In the genomic region with DNA sequence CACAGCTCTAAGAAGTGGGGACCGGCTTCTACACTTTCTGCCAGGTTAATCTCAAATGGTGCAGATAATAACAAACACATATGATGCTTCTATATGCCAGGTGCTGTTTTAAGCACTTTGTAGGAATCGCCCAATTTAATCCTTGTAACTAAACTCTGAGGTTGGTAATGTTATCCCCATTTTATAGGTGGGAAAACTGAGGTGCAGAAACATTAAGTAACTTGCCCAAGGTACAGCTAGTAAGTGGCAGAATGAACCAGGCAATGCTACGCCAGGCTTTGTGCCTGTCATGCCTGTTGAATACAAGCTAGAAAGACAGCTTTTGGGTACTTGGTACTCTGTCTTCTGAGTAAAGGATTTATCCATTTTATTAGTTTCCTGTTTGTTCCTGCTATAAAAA, we compare ENCODE assay signal across 21 cellular contexts. TPM values are rescaled to one million over a fixed set of nuclear protein-coding genes. Genes with fewer than 3 reads are reported as not detected.
DNase-seq lines count a peak whose midpoint lies in the region; ATAC-seq, FAIRE-seq and TF ChIP-seq lines count a peak whose summit lies in the region.
"Had no signal": no experiment of that assay in that cellular context is flagged by ENCODE, and none has a peak within 500 bp of the region (broad histone marks: within the 10 kb centered on the region; RNA-seq: fewer than 3 reads in every experiment).

No MANE protein-coding gene starts in this region.

- no peaks in the 10 kb centered on the region for H3K27me3 ChIP-seq in GM12878 (replicated peaks in 1 of 2; ENCODE audit: control insufficient read depth in 2 of 2, insufficient read depth in 2 of 2, low read length in 1 of 2)

- SMC1A ChIA-PET in GM12878 (lab: Charles Lee; ENCODE audit: uncharacterized antibody, unreplicated experiment), result interaction anchor here (0.9 to 2.2 kb wide), 6 partner anchors 8 to 119 kb away, joined by 3 to 7 read pairs (median 4); no protein-coding TSS in a partner anchor

- H3K9me3 ChIP-seq in GM12878 (replicated peaks; ENCODE audit: control insufficient read depth, insufficient read depth, low read length), result no peaks in the 10 kb centered on the region
- H3K9me3 ChIP-seq: HAP-1, SJCRH30 had no signal

- H3K4me1 ChIP-seq in GM12878 (ENCODE audit: control insufficient read depth, insufficient read depth, low read length), result no peaks in the 10 kb centered on the region

- H3K27me3 Mint-ChIP-seq in immature natural killer cell (ENCODE audit: low read depth in 3 of 3), result peaks cover 0 to 3% (median 0%) of the 10 kb centered on the region in 3 donors

- intact Hi-C loops in GM12878 (cut with micrococcal nuclease; ENCODE audit: unreplicated experiment), result no loop called here

- H3K36me3 ChIP-seq in GM12878 (ENCODE audit: control insufficient read depth in 2 of 2, insufficient read depth in 2 of 2, low read length in 1 of 2), result no peaks in the 10 kb centered on the region
- H3K36me3 ChIP-seq: HAP-1, SJCRH30 had no signal

- no peaks in the 10 kb centered on the region; the same call in 1 of the 2 replicates for H3K79me2 ChIP-seq in GM12878 (ENCODE audit: control insufficient read depth, insufficient read depth, low read length)

- in situ Hi-C loops in G401 (cut with HindIII; ENCODE audit: low sequenced_read_pairs), result no loop called here
- in situ Hi-C loops in GM12878 (cut with MboI), result no loop called here

- H2AFZ ChIP-seq in GM12878 (ENCODE audit: control insufficient read depth, low read depth, low read length), result no peak overlapping the region
- H2AFZ ChIP-seq: GM23248 had no signal

- no peak overlapping the region for H3K4me2 ChIP-seq in GM12878 (ENCODE audit: control insufficient read depth, insufficient read depth)

- H3K27ac Mint-ChIP-seq in immature natural killer cell, result peak overlapping the region; percentile 36 to 87 (median 72)

- TF ChIP-seq POLR2A in GM12878 (IDR thresholded peaks at IDR 0.05; ENCODE audit: low read depth, low read length), result no peak

- BruUV-seq in GM12878 (replicated peaks; lab: Mats Ljungman, UMichigan), result TSS peak; percentile 35

- CTCF ChIA-PET in GM12878 (lab: Yijun Ruan, JAX), result interaction anchor here (1.2 kb wide), 2 partner anchors 16 to 149 kb away, joined by 3 to 4 read pairs; no protein-coding TSS in a partner anchor

- ATAC-seq in GM12878 (no peak), HG02798 (IDR thresholded peaks at IDR 0.05; ENCODE audit: poor library complexity, unreplicated experiment) (no peak), HG02623 (IDR thresholded peaks at IDR 0.05; ENCODE audit: unreplicated experiment) (no peak)

- no peak for FAIRE-seq in GM12878 (lab: Jason Lieb, UNC)
- FAIRE-seq: GM12891, HTR-8/SVneo, RCC 7860 had no signal

- no peak overlapping the region for H3K9ac ChIP-seq in GM12878 (ENCODE audit: control insufficient read depth, insufficient read depth, low read length)
- H3K9ac ChIP-seq: GM23248 had no signal

- TF ChIP-seq CTCF in GM12878 (IDR thresholded peaks at IDR 0.05 in 2 of 3, conservative IDR thresholded peaks at IDR 0.05 in 1 of 3; ENCODE audit: control insufficient read depth in 2 of 3, extremely low read depth in 1 of 3, insufficient read depth in 1 of 3, low read depth in 3 of 3, low read length in 3 of 3), result no peak

- TF ChIP-seq RAD21 in GM12878 (IDR thresholded peaks at IDR 0.05; ENCODE audit: insufficient read depth, low read depth, low read length), result no peak

- no peak for TF ChIP-seq EP300 in GM12878 (IDR thresholded peaks at IDR 0.05; ENCODE audit: borderline replicate concordance in 1 of 2, control insufficient read depth in 1 of 2, low read depth in 2 of 2, low read length in 2 of 2)

- peak overlapping the region in 1 of 5 donors; percentile 14 for H3K4me3 Mint-ChIP-seq in immature natural killer cell

- POLR2A ChIA-PET in GM12878 (lab: Charles Lee), result no interaction called here

- peaks cover 90 to 97% of the 10 kb centered on the region in 2 donors for H3K4me1 Mint-ChIP-seq in immature natural killer cell

- RAD21 ChIA-PET in GM12878 (lab: Charles Lee; ENCODE audit: unreplicated experiment), result no interaction called here

- H3K4me3 ChIP-seq in GM12878, result no peak overlapping the region
- H3K4me3 ChIP-seq: GM23248, HAP-1, SJCRH30 had no signal

- H3K36me3 Mint-ChIP-seq in immature natural killer cell, result peaks cover 0 to under 1% (median 0%) of the 10 kb centered on the region in 3 donors

- 65% methylated on average over 3 of the region's 3 CpGs for WGBS in GM12878 (ENCODE audit: insufficient coverage, insufficient replicate concordance, low lambda C conversion rate, missing lambda C conversion rate)

- no peak overlapping the region for H3K27ac ChIP-seq in GM12878 (ENCODE audit: control insufficient read depth, insufficient read depth)
- H3K27ac ChIP-seq: GM23248, SJCRH30 had no signal

- H4K20me1 ChIP-seq in GM12878 (ENCODE audit: control insufficient read depth, insufficient read depth), result no peaks in the 10 kb centered on the region

- DNase-seq in G401 (ENCODE audit: low spot score) (peak; percentile 21), GM12878 (ENCODE audit: low read depth, low spot score) (no peak), immature natural killer cell (no peak), ecto neural progenitor cell (ENCODE audit: low spot score) (no peak), COLO668 (lab: John Stamatoyannopoulos, UW; ENCODE audit: unreplicated experiment) (no peak)
- DNase-seq: DMS79, GM23248, IMR-90, MV-4-11, NCI-H1694 treated with DMSO at 0.1 percent for 48 hours, NCI-H2081 treated with DMSO at 0.1 percent for 48 hours, NCI-H2171 treated with DMSO at 0.1 percent for 48 hours, NCI-H524 treated with DMSO at 0.1 percent for 48 hours, OCI-M1, SJCRH30 had no signal

- H3K9me3 Mint-ChIP-seq in immature natural killer cell, result no peaks in the 10 kb centered on the region

TF ChIP-seq in GM12878, 131 proteins besides CTCF, POLR2A, EP300 and RAD21:
- TF ChIP-seq ZZZ3 (IDR thresholded peaks at IDR 0.05; ENCODE audit: control insufficient read depth, insufficient read length, low read depth) (no peak), CEBPB (IDR thresholded peaks at IDR 0.05; ENCODE audit: borderline replicate concordance in 1 of 2, low read depth in 2 of 2, low read length in 2 of 2) (no peak), CBX3 (IDR thresholded peaks at IDR 0.05; ENCODE audit: borderline replicate concordance, low read depth) (no peak), TCF3 (IDR thresholded peaks at IDR 0.05; ENCODE audit: borderline replicate concordance, insufficient read depth, low read depth, low read length) (no peak)
TF ChIP-seq in GM12878: peak in this region for 0.

RNA-seq across cellular contexts. Expression of a gene that starts 19.7 kb away (rescaled TPM):
- total RNA-seq in G401 (2014; rRNA removed; shearing (Covaris generic)), result 77.4 and 83.2 TPM in 2 replicates
- total RNA-seq in GM12878 (2013; cell fraction: nucleolus; rRNA removed), result 115 and 127 TPM in 2 replicates
- total RNA-seq in GM12878 (2014; rRNA removed), result 23.6 and 29.4 TPM in 2 replicates
- 41.4 and 41.9 TPM in 2 replicates for total RNA-seq in GM12878 (2014; rRNA removed; fragmentation: Illumina TruSeq; extraction: Trizol)
- 26.9 and 28.2 TPM in 2 replicates for total RNA-seq in GM12878 (2021)
- 11.2 TPM for polyA plus RNA-seq in GM12878 (2011; ENCODE audit: low read depth)
- 28.8 and 41.4 TPM in 2 replicates for polyA plus RNA-seq in GM12878 (2011; rRNA removed)
- polyA plus RNA-seq in GM12878 (2011; cell fraction: cytosol; rRNA removed), result 13.8 and 17.3 TPM in 2 replicates
- polyA plus RNA-seq in GM12878 (2011; cell fraction: nucleus; rRNA removed), result 23.5 and 24.0 TPM in 2 replicates
- polyA plus RNA-seq in GM12878 (2012), result 16.7 and 20.3 TPM in 2 replicates
- 41.4 and 50.8 TPM in 2 replicates for polyA plus RNA-seq in GM12878 (2014; fragmentation: Illumina TruSeq; extraction: Trizol)
- polyA plus RNA-seq in GM12878 (2014; fragmentation: Nextera tagmentation; extraction: Ambion mirVana), result 10 to 100 TPM; 17.7 to 17.9 TPM
- polyA plus RNA-seq in GM12878 (2014; rRNA removed), result 17.5 and 17.9 TPM in 2 replicates
- 10 to 100 TPM; 14.5 to 20.1 TPM for polyA plus RNA-seq in GM12878 (2016; fragmentation: Nextera tagmentation; extraction: Ambion mirVana)
- 35.3 and 36.6 TPM in 2 replicates for polyA minus RNA-seq in GM12878 (2011; rRNA and poly(A)+ RNA removed)
- 16.3 and 23.2 TPM in 2 replicates for polyA minus RNA-seq in GM12878 (2011; cell fraction: cytosol; rRNA and poly(A)+ RNA removed)
- 19.8 and 27.7 TPM in 2 replicates for polyA minus RNA-seq in GM12878 (2011; cell fraction: nucleus; rRNA and poly(A)+ RNA removed)
- polyA plus RNA-seq in immature natural killer cell, result 10 to 100 TPM; 38.8 to 92.5 (median 43.6) TPM
- total RNA-seq: GM23248 had no signal
